ENCODE assay signal across 9 cellular contexts in genomic region chr7:102991540-102992214, GRCh38.
DNase-seq lines count a peak whose midpoint lies in the region; ATAC-seq and TF ChIP-seq lines count a peak whose summit lies in the region.
"Had no signal": no experiment of that assay in that cellular context is flagged by ENCODE, and none has a peak within 500 bp of the region (broad histone marks: within the 10 kb centered on the region; RNA-seq: fewer than 3 reads in every experiment).

No MANE protein-coding gene starts in this region.

- H3K4me1 ChIP-seq in breast epithelium (no peaks in the 10 kb centered on the region), PC-9 (replicated peaks; ENCODE audit: insufficient read depth) (peaks cover 35% of the 10 kb centered on the region), upper lobe of left lung (peaks cover 0 to 11% (median 3%) of the 10 kb centered on the region in 4 donors)

- CTCF ChIA-PET in MCF 10A (lab: Yijun Ruan, JAX) (interaction anchor here (1.2 kb wide), 1 partner anchor 70 kb away, joined by 6 read pairs; no protein-coding TSS in a partner anchor), PC-9 (lab: Charles Lee) (no interaction called here), WTC11 (lab: Charles Lee) (no interaction called here)

- H4K20me1 ChIP-seq in PC-9 (ENCODE audit: insufficient read depth): no peaks in the 10 kb centered on the region

- H3K9me3 Mint-ChIP-seq in MCF 10A (ENCODE audit: unreplicated experiment) (no peaks in the 10 kb centered on the region), WTC11 (peaks cover 6% of the 10 kb centered on the region; the same call in 1 of the 2 replicates)

- H3K27ac Mint-ChIP-seq in MCF 10A (ENCODE audit: low read depth, unreplicated experiment) (no peak overlapping the region), WTC11 (no peak overlapping the region)

- H3K36me3 Mint-ChIP-seq in MCF 10A (ENCODE audit: insufficient read depth, unreplicated experiment) (no peaks in the 10 kb centered on the region), WTC11 (no peaks in the 10 kb centered on the region)

- H3K9me3 ChIP-seq in breast epithelium (no peaks in the 10 kb centered on the region), PC-9 (ENCODE audit: insufficient read depth, low read depth) (0 out of 2 replicates have a peak, but pooled peaks cover 8% of the 10 kb centered on the region), upper lobe of left lung (no peaks in the 10 kb centered on the region)

- H3F3A ChIP-seq in PC-9 (ENCODE audit: insufficient read depth, low read depth): peaks cover 29% of the 10 kb centered on the region

- no peaks in the 10 kb centered on the region for H3K9me2 ChIP-seq in PC-9 (ENCODE audit: insufficient read depth)

- no peak for TF ChIP-seq CTCF in MCF 10A (IDR thresholded peaks at IDR 0.05; ENCODE audit: unreplicated experiment)
- no peak for TF ChIP-seq CTCF in breast epithelium (IDR thresholded peaks at IDR 0.05)
- no peak for TF ChIP-seq CTCF in PC-9 (conservative IDR thresholded peaks at IDR 0.05)
- TF ChIP-seq CTCF in fibroblast of the aortic adventitia (IDR thresholded peaks at IDR 0.05; ENCODE audit: insufficient read depth, low read length): no peak
- no peak for TF ChIP-seq CTCF in upper lobe of left lung (IDR thresholded peaks at IDR 0.05)
- TF ChIP-seq CTCF in WTC11 (IDR thresholded peaks at IDR 0.05): no peak

- POLR2A ChIA-PET in MCF 10A (lab: Yijun Ruan, JAX) (interaction anchor here (0.6 to 1.0 kb wide), 2 partner anchors 9 to 14 kb away, joined by 3 read pairs; no protein-coding TSS in a partner anchor), PC-9 (lab: Charles Lee; ENCODE audit: unreplicated experiment) (interaction anchor here (0.6 kb wide), 1 partner anchor 172 kb away, joined by 7 read pairs; no protein-coding TSS in a partner anchor), WTC11 (lab: Charles Lee) (no interaction called here)

- H2AFZ ChIP-seq in PC-9: peak overlapping the region; percentile 15; the same call in 1 of the 2 replicates

- H3K27me3 Mint-ChIP-seq in MCF 10A (ENCODE audit: insufficient read depth, unreplicated experiment) (no peaks in the 10 kb centered on the region), WTC11 (ENCODE audit: low read depth) (no peaks in the 10 kb centered on the region)

- peak; percentile 92 for DNase-seq in MCF 10A (ENCODE audit: unreplicated experiment)
- DNase-seq in breast epithelium (ENCODE audit: low spot score in 2 of 2): no peak
- peak; percentile 55 to 89 for DNase-seq in PC-9
- DNase-seq in fibroblast of the aortic adventitia (ENCODE audit: low read depth): peak; percentile 97
- peak in 1 of 2 donors; percentile 45 for DNase-seq in upper lobe of left lung
- no peak for DNase-seq in WTC11 (ENCODE audit: low spot score)
- no peak for DNase-seq in stimulated activated CD4-positive, alpha-beta T cell treated with anti-CD3 and anti-CD28 coated beads, Interleukin-2, amount 100 ng/mL, for 48 hours
- no peak for DNase-seq in effector CD4-positive, alpha-beta T cell

- no peaks in the 10 kb centered on the region for H3K79me2 ChIP-seq in PC-9 (ENCODE audit: low read depth)

- TSS peak; percentile 59 for BruUV-seq in MCF 10A (replicated peaks; lab: Mats Ljungman, UMichigan)
- TSS peak; percentile 98 for BruUV-seq in PC-9 (replicated peaks; lab: Mats Ljungman, UMichigan)

- H3K27me3 ChIP-seq in breast epithelium: no peaks in the 10 kb centered on the region
- H3K27me3 ChIP-seq in PC-9 (ENCODE audit: insufficient read depth, low read depth): no peaks in the 10 kb centered on the region
- H3K27me3 ChIP-seq in upper lobe of left lung: no peaks in the 10 kb centered on the region

- intact Hi-C loops in MCF 10A (cut with micrococcal nuclease) (loop anchor here (1.0 kb wide), 1 partner anchor 13 kb away; no protein-coding TSS in a partner anchor), breast epithelium (cut with DNase I; ENCODE audit: low total_unique reads) (no loop called here), PC-9 (cut with micrococcal nuclease; ENCODE audit: unreplicated experiment) (loop anchor here (2.0 to 5.0 kb wide), 2 partner anchors 46 to 117 kb away; no protein-coding TSS in a partner anchor)

- no peaks in the 10 kb centered on the region for H3K4me1 Mint-ChIP-seq in MCF 10A (ENCODE audit: insufficient read depth, unreplicated experiment)
- no peaks in the 10 kb centered on the region for H3K4me1 Mint-ChIP-seq in WTC11

- WGBS in upper lobe of left lung, 2 donors: 79 to 88% methylated on average over 2 of the region's 2 CpGs

- TF ChIP-seq POLR2A in breast epithelium (IDR thresholded peaks at IDR 0.05) (no peak), upper lobe of left lung (IDR thresholded peaks at IDR 0.05) (no peak)

- H3K4me3 ChIP-seq in breast epithelium (no peak overlapping the region), PC-9 (no peak overlapping the region), fibroblast of the aortic adventitia (ENCODE audit: low read depth, low read length) (no peak overlapping the region), upper lobe of left lung (no peak overlapping the region)

- H3K36me3 ChIP-seq in breast epithelium: no peaks in the 10 kb centered on the region
- no peaks in the 10 kb centered on the region for H3K36me3 ChIP-seq in PC-9 (ENCODE audit: low read depth)
- H3K36me3 ChIP-seq in upper lobe of left lung: no peaks in the 10 kb centered on the region

- H3K4me2 ChIP-seq in PC-9: peak overlapping the region; percentile 30

- ATAC-seq in upper lobe of left lung (ENCODE audit: low FRiP score in 2 of 2) (peak; percentile 31 to 43), WTC11 (no peak)

- no peak for TF ChIP-seq EP300 in upper lobe of left lung (IDR thresholded peaks at IDR 0.05)

- H3K27ac ChIP-seq in breast epithelium (no peak overlapping the region), PC-9 (peak overlapping the region; percentile 79), upper lobe of left lung (no peak overlapping the region)
- H3K27ac ChIP-seq: VCaP had no signal

- H3K4me3 Mint-ChIP-seq in MCF 10A (ENCODE audit: unreplicated experiment): no peak overlapping the region
- no peak overlapping the region for H3K4me3 Mint-ChIP-seq in WTC11

TF ChIP-seq in WTC11, 78 proteins besides CTCF, POLR2A, EP300 and RAD21 (continues in another document):
- TF ChIP-seq NFE2L1 (CRISPR knock-in tag; IDR thresholded peaks at IDR 0.05) (no peak), SMAD3 (CRISPR knock-in tag; IDR thresholded peaks at IDR 0.05; ENCODE audit: borderline replicate concordance) (no peak), TP53 (CRISPR knock-in tag; IDR thresholded peaks at IDR 0.05) (no peak), ZNF532 (CRISPR knock-in tag; IDR thresholded peaks at IDR 0.05; ENCODE audit: borderline replicate concordance) (no peak), CREB1 (CRISPR knock-in tag; IDR thresholded peaks at IDR 0.05) (no peak), ZBTB21 (CRISPR knock-in tag; IDR thresholded peaks at IDR 0.05; ENCODE audit: borderline replicate concordance) (no peak), ATF2 (CRISPR knock-in tag; IDR thresholded peaks at IDR 0.05; ENCODE audit: borderline replicate concordance, low read depth) (no peak)

Comparison
In these comparisons a context has a peak if more than half of its experiments do, and no peak if none do; other contexts are left out.
1. DNase-seq: peak in MCF 10A (single experiment), PC-9 (2 of 2) and fibroblast of the aortic adventitia (single experiment); none in breast epithelium (0 of 2), WTC11 (single experiment), stimulated activated CD4-positive, alpha-beta T cell treated with anti-CD3 and anti-CD28 coated beads, Interleukin-2, amount 100 ng/mL, for 48 hours (0 of 2) and effector CD4-positive, alpha-beta T cell (single experiment).